In the genomic region with DNA sequence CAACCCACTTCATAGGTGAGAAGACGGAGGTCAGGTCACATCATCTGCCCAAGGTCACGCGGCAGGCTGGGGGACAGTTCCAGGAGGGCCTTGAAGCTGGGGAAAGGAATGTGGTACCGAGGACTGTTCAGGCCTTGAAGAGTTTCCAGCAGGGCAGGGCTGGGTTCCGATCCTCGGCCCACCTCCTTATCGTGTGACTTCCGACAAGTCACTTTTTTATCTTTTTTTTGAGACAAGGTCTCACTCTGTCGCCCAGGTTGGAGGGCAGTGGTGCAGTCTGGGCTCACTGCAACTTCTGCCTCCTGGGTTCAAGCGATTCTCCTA, we compare ENCODE assay signal across 8 cellular contexts. TPM values are rescaled to one million over a fixed set of nuclear protein-coding genes. Genes with fewer than 3 reads are reported as not detected.
DNase-seq lines count a peak whose midpoint lies in the region; ATAC-seq and TF ChIP-seq lines count a peak whose summit lies in the region.

No MANE protein-coding gene starts in this region.

- H3K9ac ChIP-seq in fibroblast of lung (ENCODE audit: insufficient read depth, low read length) (peak overlapping the region; percentile 83), parathyroid adenoma (peak overlapping the region; percentile 84)

- TF ChIP-seq CTCF in GM12865 (IDR thresholded peaks at IDR 0.05; ENCODE audit: insufficient read depth, low read depth, low read length, missing control alignments) (no peak), fibroblast of lung (conservative IDR thresholded peaks at IDR 0.05 in 1 of 2, IDR thresholded peaks at IDR 0.05 in 1 of 2; ENCODE audit: low read depth in 1 of 2, low read length in 2 of 2) (no peak), parathyroid adenoma (IDR thresholded peaks at IDR 0.05) (no peak)

- H3K27me3 ChIP-seq in fibroblast of lung (ENCODE audit: control insufficient read depth, insufficient read depth, low read length) (no peaks in the 10 kb centered on the region), parathyroid adenoma (ENCODE audit: control insufficient read depth, insufficient read depth, low read length) (no peaks in the 10 kb centered on the region)

- ATAC-seq in GM18505 (IDR thresholded peaks at IDR 0.05; ENCODE audit: unreplicated experiment) (no peak), HG03520 (IDR thresholded peaks at IDR 0.05; ENCODE audit: unreplicated experiment) (no peak)

- no peaks in the 10 kb centered on the region for H3K27me3 Mint-ChIP-seq in T-helper 1 cell treated with Interleukin-12 subunit alpha and Interleukin-12 subunit beta and Interleukin-4 antibody, amounts not matched to agents 30 μg/mL and 1 μg/mL, for 36 hours (ENCODE audit: low read depth)

- intact Hi-C loops in posterior cingulate gyrus (cut with DNase I): loop anchor here (5.0 to 10.0 kb wide), 2 partner anchors 84 to 176 kb away; no protein-coding TSS in a partner anchor

- peak overlapping the region; percentile 95 for H3K4me3 Mint-ChIP-seq in T-helper 1 cell treated with Interleukin-12 subunit alpha and Interleukin-12 subunit beta and Interleukin-4 antibody, amounts not matched to agents 30 μg/mL and 1 μg/mL, for 36 hours

- TF ChIP-seq POLR2A in GM18505 (IDR thresholded peaks at IDR 0.05; ENCODE audit: borderline replicate concordance, extremely low read depth, insufficient read depth, insufficient read length): no peak

- peak overlapping the region; percentile 82 for H3K27ac ChIP-seq in fibroblast of lung (ENCODE audit: insufficient read depth, low read length)
- peak overlapping the region; percentile 81 for H3K27ac ChIP-seq in parathyroid adenoma

- no peaks in the 10 kb centered on the region for H3K9me3 ChIP-seq in fibroblast of lung (ENCODE audit: control insufficient read depth, insufficient read depth, low read depth, low read length)
- no peaks in the 10 kb centered on the region for H3K9me3 ChIP-seq in parathyroid adenoma (ENCODE audit: control insufficient read depth, low read length)

- H3K79me2 ChIP-seq in fibroblast of lung (ENCODE audit: control insufficient read depth, insufficient read depth, low read length) (peaks cover 15% of the 10 kb centered on the region), parathyroid adenoma (peaks cover 6% of the 10 kb centered on the region)

- no peaks in the 10 kb centered on the region for H3K9me3 Mint-ChIP-seq in T-helper 1 cell treated with Interleukin-12 subunit alpha and Interleukin-12 subunit beta and Interleukin-4 antibody, amounts not matched to agents 30 μg/mL and 1 μg/mL, for 36 hours

- peaks cover 12% of the 10 kb centered on the region for H3K4me1 ChIP-seq in fibroblast of lung (ENCODE audit: control insufficient read depth, extremely low read depth, insufficient read depth, low read length)
- H3K4me1 ChIP-seq in parathyroid adenoma: peaks cover 3% of the 10 kb centered on the region

- peaks cover 16% of the 10 kb centered on the region for H3K4me1 Mint-ChIP-seq in T-helper 1 cell treated with Interleukin-12 subunit alpha and Interleukin-12 subunit beta and Interleukin-4 antibody, amounts not matched to agents 30 μg/mL and 1 μg/mL, for 36 hours (ENCODE audit: low read depth)

- H3K4me3 ChIP-seq in GM12865 (ENCODE audit: low read depth, low read length) (peak overlapping the region; percentile 72), fibroblast of lung (replicated peaks in 1 of 4; ENCODE audit: control extremely low read depth in 1 of 4, insufficient read depth in 1 of 4, low read depth in 3 of 4, low read length in 4 of 4) (peak overlapping the region; percentile 70 to 98 (median 92)), parathyroid adenoma (ENCODE audit: low read depth, low read length) (peak overlapping the region; percentile 90)

- H3K36me3 ChIP-seq in fibroblast of lung (ENCODE audit: control insufficient read depth, insufficient read depth, low read length): peaks cover 7% of the 10 kb centered on the region
- H3K36me3 ChIP-seq in parathyroid adenoma (ENCODE audit: control insufficient read depth, insufficient read depth, low read length): no peaks in the 10 kb centered on the region

- DNase-seq in GM12865 (ENCODE audit: low read depth) (peak; percentile 48), fibroblast of lung (ENCODE audit: low read depth in 2 of 2) (peak in 1 of 2 donors; percentile 29), middle frontal gyrus (ENCODE audit: extremely low spot score, low spot score) (no peak), posterior cingulate gyrus (no peak)

- no peaks in the 10 kb centered on the region for H4K20me1 ChIP-seq in fibroblast of lung (ENCODE audit: control insufficient read depth, extremely low read depth, insufficient read depth, low read length)

- H3K4me2 ChIP-seq in fibroblast of lung (ENCODE audit: extremely low read depth, insufficient read depth, low read length) (peak overlapping the region; percentile 97), parathyroid adenoma (ENCODE audit: low read length) (peak overlapping the region; percentile 86)

- peak overlapping the region; percentile 91 for H3K27ac Mint-ChIP-seq in T-helper 1 cell treated with Interleukin-12 subunit alpha and Interleukin-12 subunit beta and Interleukin-4 antibody, amounts not matched to agents 30 μg/mL and 1 μg/mL, for 36 hours

- H3K36me3 Mint-ChIP-seq in T-helper 1 cell treated with Interleukin-12 subunit alpha and Interleukin-12 subunit beta and Interleukin-4 antibody, amounts not matched to agents 30 μg/mL and 1 μg/mL, for 36 hours (ENCODE audit: low read depth): peaks cover 6% of the 10 kb centered on the region

- H2AFZ ChIP-seq in fibroblast of lung (ENCODE audit: low read length) (peak overlapping the region; percentile 94), parathyroid adenoma (peak overlapping the region; percentile 87)

RNA-seq across cellular contexts. Expression of gene NDUFS8, which starts 0.6 kb away (rescaled TPM):
- 88.1 and 148 TPM in 2 replicates for total RNA-seq in fibroblast of lung
- 36.3 and 53.5 TPM in 2 replicates for polyA plus RNA-seq in fibroblast of lung
- 146 and 217 TPM in 2 replicates for polyA plus RNA-seq in fibroblast of lung (2012)
- 112 and 143 TPM in 2 replicates for polyA minus RNA-seq in fibroblast of lung (ENCODE audit: low replicate concordance)

RNA-seq across cellular contexts. Expression of gene TCIRG1, which starts 7.7 kb away (rescaled TPM):
- 42.1 and 46.2 TPM in 2 replicates for total RNA-seq in fibroblast of lung
- polyA plus RNA-seq in fibroblast of lung: 24.7 and 26.7 TPM in 2 replicates
- 42.3 and 42.9 TPM in 2 replicates for polyA plus RNA-seq in fibroblast of lung (2012)
- polyA minus RNA-seq in fibroblast of lung (ENCODE audit: low replicate concordance): 47.1 and 61.2 TPM in 2 replicates

RNA-seq across cellular contexts. Expression of gene ALDH3B1, which starts 21.0 kb away (rescaled TPM):
- 24.9 and 57.6 TPM in 2 replicates for total RNA-seq in fibroblast of lung
- polyA plus RNA-seq in fibroblast of lung: 19.1 and 39.0 TPM in 2 replicates
- 28.9 and 61.9 TPM in 2 replicates for polyA plus RNA-seq in fibroblast of lung (2012)
- 14.7 and 50.0 TPM in 2 replicates for polyA minus RNA-seq in fibroblast of lung (ENCODE audit: low replicate concordance)

RNA-seq across cellular contexts. Expression of gene UNC93B1, which starts 27.2 kb away (rescaled TPM):
- 20.0 and 20.5 TPM in 2 replicates for total RNA-seq in fibroblast of lung
- polyA plus RNA-seq in fibroblast of lung: 11.5 and 15.7 TPM in 2 replicates
- 10.8 and 17.2 TPM in 2 replicates for polyA plus RNA-seq in fibroblast of lung (2012)
- 35.3 and 55.9 TPM in 2 replicates for polyA minus RNA-seq in fibroblast of lung (ENCODE audit: low replicate concordance)
